Comparison of ENCODE assay signal across 1 cellular context in genomic region chr1:154969246-154969645, GRCh38.
TF ChIP-seq lines count a peak whose summit lies in the region.

No MANE protein-coding gene starts in this region.

TF ChIP-seq in K562, 482 proteins besides CTCF, POLR2A, EP300 and RAD21:
- no peak for TF ChIP-seq ZNF23 (CRISPR knock-in tag; IDR thresholded peaks at IDR 0.05)
- TF ChIP-seq GABPA (tag; conservative IDR thresholded peaks at IDR 0.05; ENCODE audit: low read depth), result no peak
- no peak for TF ChIP-seq ZNF644 (tag; IDR thresholded peaks at IDR 0.05; ENCODE audit: low read depth)
- TF ChIP-seq ZNF184 (CRISPR knock-in tag; IDR thresholded peaks at IDR 0.05), result no peak
- TF ChIP-seq ARID3B (CRISPR knock-in tag; IDR thresholded peaks at IDR 0.05; ENCODE audit: borderline replicate concordance), result no peak
- TF ChIP-seq ZNF280A (IDR thresholded peaks at IDR 0.05; ENCODE audit: low read depth, partially characterized antibody), result no peak
- no peak for TF ChIP-seq SIN3A (IDR thresholded peaks at IDR 0.05; ENCODE audit: borderline replicate concordance in 2 of 2, control insufficient read depth in 1 of 2, low read depth in 2 of 2, low read length in 2 of 2)
- no peak for TF ChIP-seq ZHX1 (conservative IDR thresholded peaks at IDR 0.05; ENCODE audit: low read length)
- no peak for TF ChIP-seq ZNF253 (CRISPR knock-in tag; conservative IDR thresholded peaks at IDR 0.05)
TF ChIP-seq in K562: peak in this region for 0.
